In the genomic region with DNA sequence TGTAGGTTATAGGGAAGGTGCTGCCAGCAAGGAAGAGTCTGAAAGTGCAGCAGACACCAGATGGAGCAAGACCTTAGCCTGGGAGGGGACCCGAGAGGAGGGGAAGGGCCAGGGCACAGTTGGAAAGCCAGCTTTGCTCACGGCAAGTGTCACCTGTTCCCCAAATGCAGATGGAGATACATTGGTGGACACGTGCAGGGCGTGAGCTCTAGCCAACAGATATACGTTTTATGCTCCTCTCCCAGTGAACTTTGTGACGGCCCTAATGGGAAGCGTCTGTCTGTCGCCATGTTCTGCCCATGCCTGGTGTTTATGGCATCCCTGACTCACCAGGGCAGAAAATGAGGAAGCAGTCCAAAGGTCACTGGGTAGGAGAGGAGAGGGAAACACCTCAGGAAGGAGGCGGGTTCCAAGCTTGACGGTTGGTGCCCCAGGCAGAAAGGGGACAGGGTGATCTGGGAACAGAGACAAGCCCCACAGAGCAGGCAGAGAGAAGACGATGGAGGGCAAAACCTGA, we compare ENCODE assay signal across 11 cellular contexts. TPM values are rescaled to one million over a fixed set of nuclear protein-coding genes. Genes with fewer than 3 reads are reported as not detected.
A peak's percentile ranks its signal among the peaks of the same experiment; 100 is the strongest.
DNase-seq lines count a peak whose midpoint lies in the region; ATAC-seq and TF ChIP-seq lines count a peak whose summit lies in the region.
"Had no signal": no experiment of that assay in that cellular context is flagged by ENCODE, and none has a peak within 500 bp of the region (broad histone marks: within the 10 kb centered on the region; RNA-seq: fewer than 3 reads in every experiment).

No MANE protein-coding gene starts in this region.

- no peaks in the 10 kb centered on the region for H3K79me2 ChIP-seq in PC-9 (ENCODE audit: low read depth)

- H3K9ac ChIP-seq in subcutaneous abdominal adipose tissue (ENCODE audit: low read length in 5 of 5), result no peak overlapping the region
- H3K9ac ChIP-seq: KMS-11 had no signal

- H3K27me3 ChIP-seq in PC-9 (ENCODE audit: insufficient read depth, low read depth), result no peaks in the 10 kb centered on the region
- peaks cover 5 to 15% (median 9%) of the 10 kb centered on the region in 5 donors for H3K27me3 ChIP-seq in subcutaneous abdominal adipose tissue (ENCODE audit: control insufficient read depth in 5 of 5, insufficient read depth in 4 of 5, low read length in 5 of 5)

- no peaks in the 10 kb centered on the region for H3K27me3 Mint-ChIP-seq in activated naive CD4-positive, alpha-beta T cell treated with anti-CD3 and anti-CD28 coated beads, Interleukin-2, amount 50 U/mL, for 24 hours
- H3K27me3 Mint-ChIP-seq in activated naive CD4-positive, alpha-beta T cell treated with anti-CD3 and anti-CD28 coated beads, Interleukin-2, amount 10 ng/mL, durations not matched to agents 7 days and 5 days, result peaks cover 16% of the 10 kb centered on the region

- no TSS peak for BruUV-seq in PC-9 (replicated peaks; lab: Mats Ljungman, UMichigan)

- no peak for DNase-seq in activated naive CD4-positive, alpha-beta T cell treated with anti-CD3 and anti-CD28 coated beads, Interleukin-2, amount 10 ng/mL, durations not matched to agents 7 days and 5 days
- DNase-seq in PC-9 (peak; percentile 70 to 93), left ventricle myocardium superior (no peak), T-helper 2 cell (no peak)
- DNase-seq: NCI-H748 treated with DMSO at 0.1 percent for 48 hours had no signal

- H3K9me3 Mint-ChIP-seq in activated naive CD4-positive, alpha-beta T cell treated with anti-CD3 and anti-CD28 coated beads, Interleukin-2, amount 50 U/mL, for 24 hours, result no peaks in the 10 kb centered on the region
- H3K9me3 Mint-ChIP-seq in activated naive CD4-positive, alpha-beta T cell treated with anti-CD3 and anti-CD28 coated beads, Interleukin-2, amount 10 ng/mL, durations not matched to agents 7 days and 5 days, result no peaks in the 10 kb centered on the region
- H3K9me3 Mint-ChIP-seq: natural killer cell treated with Interleukin-12 subunit alpha and Interleukin-12 subunit beta and Interleukin-15 and Interleukin-18, amount 100 ng/mL, for 72 hours had no signal

- no peaks in the 10 kb centered on the region for H3K9me2 ChIP-seq in PC-9 (ENCODE audit: insufficient read depth)

- peak overlapping the region; percentile 82 for H3K4me2 ChIP-seq in PC-9
- H3K4me2 ChIP-seq: KMS-11 had no signal

- peak overlapping the region; percentile 63 for H3K27ac Mint-ChIP-seq in activated naive CD4-positive, alpha-beta T cell treated with anti-CD3 and anti-CD28 coated beads, Interleukin-2, amount 50 U/mL, for 24 hours
- H3K27ac Mint-ChIP-seq in activated naive CD4-positive, alpha-beta T cell treated with anti-CD3 and anti-CD28 coated beads, Interleukin-2, amount 10 ng/mL, durations not matched to agents 7 days and 5 days, result no peak overlapping the region
- H3K27ac Mint-ChIP-seq: natural killer cell treated with Interleukin-12 subunit alpha and Interleukin-12 subunit beta and Interleukin-15 and Interleukin-18, amount 100 ng/mL, for 72 hours had no signal

- H3K36me3 ChIP-seq in PC-9 (ENCODE audit: low read depth), result no peaks in the 10 kb centered on the region
- no peaks in the 10 kb centered on the region for H3K36me3 ChIP-seq in subcutaneous abdominal adipose tissue (ENCODE audit: control insufficient read depth in 5 of 5, insufficient read depth in 5 of 5, low read length in 5 of 5)

- H2AFZ ChIP-seq in PC-9, result peak overlapping the region; percentile 63

- H3K4me3 Mint-ChIP-seq in activated naive CD4-positive, alpha-beta T cell treated with anti-CD3 and anti-CD28 coated beads, Interleukin-2, amount 50 U/mL, for 24 hours, result no peak overlapping the region
- H3K4me3 Mint-ChIP-seq in activated naive CD4-positive, alpha-beta T cell treated with anti-CD3 and anti-CD28 coated beads, Interleukin-2, amount 10 ng/mL, durations not matched to agents 7 days and 5 days, result no peak overlapping the region
- H3K4me3 Mint-ChIP-seq: natural killer cell treated with Interleukin-12 subunit alpha and Interleukin-12 subunit beta and Interleukin-15 and Interleukin-18, amount 100 ng/mL, for 72 hours had no signal

- peaks cover 14% of the 10 kb centered on the region for H3F3A ChIP-seq in PC-9 (ENCODE audit: insufficient read depth, low read depth)

- POLR2A ChIA-PET in PC-9 (lab: Charles Lee; ENCODE audit: unreplicated experiment), result interaction anchor here (0.6 to 1.4 kb wide), 3 partner anchors 27 to 138 kb away, joined by 3 to 11 read pairs (median 3); a partner anchor contains a TSS

- H3K4me3 ChIP-seq in PC-9 (peak overlapping the region; percentile 27; the same call in 1 of the 2 replicates), subcutaneous abdominal adipose tissue (ENCODE audit: low read depth in 1 of 5, low read length in 5 of 5) (peak overlapping the region in 4 of 5 donors; percentile 6 to 38 (median 27))

- H3K9me3 ChIP-seq in PC-9 (ENCODE audit: insufficient read depth, low read depth) (no peaks in the 10 kb centered on the region), subcutaneous abdominal adipose tissue (ENCODE audit: control insufficient read depth in 5 of 5, low read length in 5 of 5) (no peaks in the 10 kb centered on the region)

- ATAC-seq in left ventricle myocardium superior (peak; percentile 50), HG03439 (IDR thresholded peaks at IDR 0.05; ENCODE audit: unreplicated experiment) (no peak), HG03175 (IDR thresholded peaks at IDR 0.05; ENCODE audit: unreplicated experiment) (no peak)
- ATAC-seq: natural killer cell treated with Interleukin-12 subunit alpha and Interleukin-12 subunit beta and Interleukin-15 and Interleukin-18, amount 100 ng/mL, for 72 hours had no signal

- H3K4me1 ChIP-seq in PC-9 (replicated peaks; ENCODE audit: insufficient read depth) (peaks cover 40% of the 10 kb centered on the region), subcutaneous abdominal adipose tissue (ENCODE audit: control insufficient read depth in 5 of 5, insufficient read depth in 5 of 5, low read length in 5 of 5) (peaks cover 3 to 14% (median 7%) of the 10 kb centered on the region in 5 donors)

- TF ChIP-seq CTCF in PC-9 (conservative IDR thresholded peaks at IDR 0.05), result no peak

- CTCF ChIA-PET in activated naive CD4-positive, alpha-beta T cell treated with anti-CD3 and anti-CD28 coated beads, Interleukin-2, amount 10 ng/mL, durations not matched to agents 7 days and 5 days (lab: Charles Lee), result interaction anchor here (0.5 to 1.5 kb wide), 3 partner anchors 9 to 23 kb away, joined by 3 to 5 read pairs (median 3); no protein-coding TSS in a partner anchor
- CTCF ChIA-PET in PC-9 (lab: Charles Lee), result interaction anchor here (1.0 to 1.6 kb wide), 4 partner anchors 16 to 138 kb away, joined by 4 to 19 read pairs (median 6); a partner anchor contains a TSS

- H3K4me1 Mint-ChIP-seq in activated naive CD4-positive, alpha-beta T cell treated with anti-CD3 and anti-CD28 coated beads, Interleukin-2, amount 50 U/mL, for 24 hours, result peaks cover 9% of the 10 kb centered on the region
- no peaks in the 10 kb centered on the region for H3K4me1 Mint-ChIP-seq in activated naive CD4-positive, alpha-beta T cell treated with anti-CD3 and anti-CD28 coated beads, Interleukin-2, amount 10 ng/mL, durations not matched to agents 7 days and 5 days

- no peaks in the 10 kb centered on the region for H4K20me1 ChIP-seq in PC-9 (ENCODE audit: insufficient read depth)

- peaks cover 12% of the 10 kb centered on the region for H3K36me3 Mint-ChIP-seq in activated naive CD4-positive, alpha-beta T cell treated with anti-CD3 and anti-CD28 coated beads, Interleukin-2, amount 50 U/mL, for 24 hours
- no peaks in the 10 kb centered on the region for H3K36me3 Mint-ChIP-seq in activated naive CD4-positive, alpha-beta T cell treated with anti-CD3 and anti-CD28 coated beads, Interleukin-2, amount 10 ng/mL, durations not matched to agents 7 days and 5 days
- H3K36me3 Mint-ChIP-seq: natural killer cell treated with Interleukin-12 subunit alpha and Interleukin-12 subunit beta and Interleukin-15 and Interleukin-18, amount 100 ng/mL, for 72 hours had no signal

- intact Hi-C loops in PC-9 (cut with micrococcal nuclease; ENCODE audit: unreplicated experiment) (loop anchor here (1.0 to 5.0 kb wide), 3 partner anchors 39 to 138 kb away; a partner anchor contains a TSS), left ventricle myocardium superior (cut with micrococcal nuclease) (no loop called here)

- H3K27ac ChIP-seq in PC-9 (peak overlapping the region; percentile 87), subcutaneous abdominal adipose tissue (ENCODE audit: low read depth, low read length) (no peak overlapping the region)
- H3K27ac ChIP-seq: KMS-11 had no signal

RNA-seq across cellular contexts. Expression of a gene that starts 7.6 kb away (rescaled TPM):
- not detected in 2 replicates for total RNA-seq in PC-9 (2021)
- total RNA-seq in left ventricle myocardium superior, result 0.07 TPM
- total RNA-seq: natural killer cell treated with Interleukin-12 subunit alpha and Interleukin-12 subunit beta and Interleukin-15 and Interleukin-18, amount 100 ng/mL, for 72 hours had no signal

RNA-seq across cellular contexts. Expression of a gene that starts 11.3 kb away (rescaled TPM):
- total RNA-seq in PC-9 (2021) (not detected in 2 replicates), left ventricle myocardium superior (121 TPM)
- total RNA-seq: natural killer cell treated with Interleukin-12 subunit alpha and Interleukin-12 subunit beta and Interleukin-15 and Interleukin-18, amount 100 ng/mL, for 72 hours had no signal

Comparison
In these comparisons a context has a peak if more than half of its experiments do, and no peak if none do; other contexts are left out.
1. DNase-seq: peak in PC-9 (2 of 2); none in activated naive CD4-positive, alpha-beta T cell treated with anti-CD3 and anti-CD28 coated beads, Interleukin-2, amount 10 ng/mL, durations not matched to agents 7 days and 5 days (single experiment), left ventricle myocardium superior (single experiment) and T-helper 2 cell (0 of 5).
2. RNA of a gene that starts 11.3 kb away (total RNA-seq): 121 TPM in left ventricle myocardium superior (single experiment); not detected in PC-9; every median in the first group is over 100 times any median in the second.